ENCODE assay signal across 1 cellular context in genomic region chr4:6987566-6987920, GRCh38.
TF ChIP-seq lines count a peak whose summit lies in the region.

No MANE protein-coding gene starts in this region.

TF ChIP-seq in H1, 55 proteins besides CTCF, POLR2A, EP300 and RAD21 (continued from another document):
- TF ChIP-seq TAF1 (IDR thresholded peaks at IDR 0.05; ENCODE audit: low read depth, low read length) = 0 out of 2 replicates have a peak, but pooled peaks have one; percentile 54
